ENCODE assay signal across 8 cellular contexts in genomic region chr17:4144411-4144747, GRCh38. TPM values are rescaled to one million over a fixed set of nuclear protein-coding genes. Genes with fewer than 3 reads are reported as not detected.
DNase-seq lines count a peak whose midpoint lies in the region; ATAC-seq and TF ChIP-seq lines count a peak whose summit lies in the region.

No MANE protein-coding gene starts in this region.

- peak overlapping the region; percentile 97 for H3K9ac ChIP-seq in ES-I3 (ENCODE audit: low read depth, low read length)

- TF ChIP-seq CTCF in esophagus squamous epithelium (IDR thresholded peaks at IDR 0.05) = no peak
- TF ChIP-seq CTCF in psoas muscle (IDR thresholded peaks at IDR 0.05) = no peak

- ATAC-seq in psoas muscle = no peak

- DNase-seq in SJCRH30 (no peak), esophagus squamous epithelium (lab: John Stamatoyannopoulos, UW) (no peak), psoas muscle (no peak), pons (ENCODE audit: low spot score) (no peak), DMS 273 (lab: John Stamatoyannopoulos, UW; ENCODE audit: unreplicated experiment) (no peak), hepatic stellate cell (ENCODE audit: low spot score) (no peak), HuH-7 (ENCODE audit: low spot score) (no peak)

- H3K27me3 ChIP-seq in SJCRH30 (no peaks in the 10 kb centered on the region), esophagus squamous epithelium (no peaks in the 10 kb centered on the region), psoas muscle (ENCODE audit: insufficient read depth in 3 of 3, low read length in 2 of 3) (no peaks in the 10 kb centered on the region)

- intact Hi-C loops in esophagus squamous epithelium (cut with DNase I) (no loop called here), psoas muscle (cut with DNase I) (loop anchor here in 1 of 2 donors (5.0 kb wide), 1 partner anchor 223 kb away; the partner anchor contains the start of gene UBE2G1)

- TF ChIP-seq POLR2A in esophagus squamous epithelium (IDR thresholded peaks at IDR 0.05) = no peak

- 39 to 43% methylated on average over 3 of the region's 3 CpGs for WGBS in esophagus squamous epithelium, 2 donors
- WGBS in psoas muscle, 3 donors = 64 to 78% (median 71%) methylated on average over 3 of the region's 3 CpGs

- H3K9me3 ChIP-seq in ES-I3 (ENCODE audit: control insufficient read depth, insufficient read depth, low read length) (no peaks in the 10 kb centered on the region), SJCRH30 (replicated peaks) (no peaks in the 10 kb centered on the region), esophagus squamous epithelium (no peaks in the 10 kb centered on the region), psoas muscle (no peaks in the 10 kb centered on the region)

- H3K36me3 ChIP-seq in ES-I3 (ENCODE audit: insufficient read depth, low read length) (no peaks in the 10 kb centered on the region), SJCRH30 (no peaks in the 10 kb centered on the region), esophagus squamous epithelium (peaks cover 0 to 6% (median 0%) of the 10 kb centered on the region in 3 donors), psoas muscle (ENCODE audit: insufficient read depth in 1 of 2, low read depth in 1 of 2) (peaks cover 2 to 14% of the 10 kb centered on the region in 2 donors)

- H3K4me3 ChIP-seq in SJCRH30 (peak overlapping the region; percentile 69), esophagus squamous epithelium (peak overlapping the region; percentile 73 to 100 (median 90)), psoas muscle (peak overlapping the region; percentile 95)

- H3K27ac ChIP-seq in SJCRH30 = no peak overlapping the region; the same call in 1 of the 2 replicates
- peak overlapping the region; percentile 95 to 100 (median 98) for H3K27ac ChIP-seq in esophagus squamous epithelium
- peak overlapping the region; percentile 99 for H3K27ac ChIP-seq in psoas muscle

- H3K4me1 ChIP-seq in ES-I3 (ENCODE audit: insufficient read depth, low read length) = peaks cover 8% of the 10 kb centered on the region
- 0 out of 2 replicates have a peak, but pooled peaks cover 2% of the 10 kb centered on the region for H3K4me1 ChIP-seq in SJCRH30
- peaks cover 5 to 45% (median 30%) of the 10 kb centered on the region in 3 donors for H3K4me1 ChIP-seq in esophagus squamous epithelium
- peaks cover 30% of the 10 kb centered on the region for H3K4me1 ChIP-seq in psoas muscle

RNA-seq across cellular contexts. Expression of gene CYB5D2, which starts 1.4 kb away (rescaled TPM):
- 3.0 and 3.2 TPM in 2 replicates for total RNA-seq in SJCRH30 (2014; rRNA removed; shearing (Covaris generic))
- total RNA-seq in esophagus squamous epithelium = 10 to 100 TPM; 15.4 to 21.0 (median 18.3) TPM
- total RNA-seq in psoas muscle = 10 to 100 TPM in 1 of 4 donors, 1 to 10 TPM in 3; 5.1 to 10.9 (median 6.7) TPM
- polyA plus RNA-seq in psoas muscle = 10 to 100 TPM in 1 of 3 donors, 1 to 10 TPM in 2; 4.7 to 19.6 (median 8.3) TPM

RNA-seq across cellular contexts. Expression of gene ZZEF1, which starts 1.5 kb away (rescaled TPM):
- 13.2 and 17.4 TPM in 2 replicates for total RNA-seq in SJCRH30 (2014; rRNA removed; shearing (Covaris generic))
- total RNA-seq in esophagus squamous epithelium (10 to 100 TPM; 24.8 to 72.9 (median 36.4) TPM), psoas muscle (10 to 100 TPM; 25.4 to 53.1 (median 38.4) TPM)
- 10 to 100 TPM in 2 of 3 donors, 1 to 10 TPM in 1; 9.5 to 26.4 (median 10.1) TPM for polyA plus RNA-seq in psoas muscle
